20 cellular contexts compared by ENCODE assay signal in the genomic region with DNA sequence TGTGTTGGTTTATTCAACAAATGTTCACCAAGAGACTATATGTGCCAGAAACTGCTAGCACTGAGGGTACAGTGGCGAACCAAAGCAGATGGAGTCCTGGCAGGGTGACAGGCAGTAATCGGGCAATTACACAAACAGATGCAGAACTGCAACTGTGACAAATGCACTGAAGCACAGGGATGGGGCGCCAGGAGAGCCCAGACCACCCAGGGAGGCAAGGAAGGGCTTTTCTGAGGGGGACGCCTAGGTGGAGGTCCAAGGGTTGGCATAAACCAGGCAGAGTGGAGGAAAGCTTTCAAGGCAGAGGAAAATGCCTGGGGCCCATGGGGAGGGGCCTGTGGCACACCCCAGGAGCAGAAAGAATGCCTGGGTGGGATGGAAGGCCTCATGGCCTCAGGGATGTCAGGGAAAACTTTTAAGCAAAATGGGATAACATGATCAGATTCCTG. TPM values are rescaled to one million over a fixed set of nuclear protein-coding genes. Genes with fewer than 3 reads are reported as not detected.
DNase-seq lines count a peak whose midpoint lies in the region; ATAC-seq lines count a peak whose summit lies in the region.
"Had no signal": no experiment of that assay in that cellular context is flagged by ENCODE, and none has a peak within 500 bp of the region (broad histone marks: within the 10 kb centered on the region; RNA-seq: fewer than 3 reads in every experiment).

No MANE protein-coding gene starts in this region.

- H3K36me3 Mint-ChIP-seq in activated CD4-positive, alpha-beta T cell treated with anti-CD3 and anti-CD28 coated beads for 36 hours (ENCODE audit: low read depth): peaks cover 12% of the 10 kb centered on the region
- H3K36me3 Mint-ChIP-seq in T-helper 17 cell (ENCODE audit: low read depth): peaks cover 7% of the 10 kb centered on the region

- POLR2A ChIA-PET in activated CD4-positive, alpha-beta T cell treated with anti-CD3 and anti-CD28 coated beads for 36 hours (lab: Charles Lee): no interaction called here

- intact Hi-C loops in activated CD4-positive, alpha-beta T cell treated with anti-CD3 and anti-CD28 coated beads for 36 hours (cut with DNase I, micrococcal nuclease): loop anchor here in 1 of 2 experiments (10.0 kb wide), 1 partner anchor 684 kb away; a partner anchor contains a TSS

- no peaks in the 10 kb centered on the region for H3K27me3 Mint-ChIP-seq in activated CD4-positive, alpha-beta T cell treated with anti-CD3 and anti-CD28 coated beads for 36 hours
- H3K27me3 Mint-ChIP-seq in T-helper 17 cell: no peaks in the 10 kb centered on the region
- H3K27me3 Mint-ChIP-seq: stimulated activated memory B cell treated with anti-CD40 and anti-IgM and Interleukin-4, amounts not matched to agents 10 μg/mL and 1 μg/mL and 100 μg/mL, for 72 hours had no signal

- no peak overlapping the region for H3K4me3 Mint-ChIP-seq in activated CD4-positive, alpha-beta T cell treated with anti-CD3 and anti-CD28 coated beads for 36 hours
- no peak overlapping the region for H3K4me3 Mint-ChIP-seq in T-helper 17 cell
- H3K4me3 Mint-ChIP-seq: activated CD8-positive, alpha-beta T cell treated with anti-CD3 and anti-CD28 coated beads, Interleukin-2, amount 10 ng/mL, durations not matched to agents 7 days and 5 days; activated T-helper 1 cell treated with anti-CD3 and anti-CD28 coated beads, Interleukin-12 subunit alpha, Interleukin-12 subunit beta, Interleukin-2, Interleukin-4 antibody, amounts not matched to agents 30 ng/mL and 10 ng/mL and 1 ng/mL, durations not matched to agents 14 hours and 24 hours and 36 hours; immature natural killer cell; stimulated activated memory B cell treated with anti-CD40 and anti-IgM and Interleukin-4, amounts not matched to agents 10 μg/mL and 1 μg/mL and 100 μg/mL, for 72 hours had no signal

- no peak for DNase-seq in activated CD4-positive, alpha-beta T cell treated with anti-CD3 and anti-CD28 coated beads for 36 hours
- no peak for DNase-seq in activated CD4-positive, alpha-beta T cell treated with anti-CD3 and anti-CD28 coated beads, Interleukin-2, amount 50 U/mL, for 1 hour
- DNase-seq in NCI-H1694 (lab: John Stamatoyannopoulos, UW) (peak; percentile 94), T-helper 17 cell (no peak), myocyte (ENCODE audit: low read depth) (peak; percentile 58), NCI-H1417 (lab: John Stamatoyannopoulos, UW) (no peak)
- DNase-seq: activated CD8-positive, alpha-beta T cell treated with anti-CD3 and anti-CD28 coated beads, Interleukin-2, amount 10 ng/mL, durations not matched to agents 7 days and 5 days; H7; immature natural killer cell; occipital lobe; RPMI8226; T-helper 1 cell; thyroid gland had no signal

- CTCF ChIA-PET in activated CD4-positive, alpha-beta T cell treated with anti-CD3 and anti-CD28 coated beads for 36 hours (lab: Charles Lee): interaction anchor here (0.8 kb wide), 1 partner anchor 10 kb away, joined by 8 read pairs; no protein-coding TSS in a partner anchor

- H3K9me3 Mint-ChIP-seq in activated CD4-positive, alpha-beta T cell treated with anti-CD3 and anti-CD28 coated beads for 36 hours (ENCODE audit: low read depth): no peaks in the 10 kb centered on the region
- H3K9me3 Mint-ChIP-seq: activated T-helper 1 cell treated with anti-CD3 and anti-CD28 coated beads, Interleukin-12 subunit alpha, Interleukin-12 subunit beta, Interleukin-2, Interleukin-4 antibody, amounts not matched to agents 30 ng/mL and 10 ng/mL and 1 ng/mL, durations not matched to agents 14 hours and 24 hours and 36 hours; immature natural killer cell; stimulated activated memory B cell treated with anti-CD40 and anti-IgM and Interleukin-4, amounts not matched to agents 10 μg/mL and 1 μg/mL and 100 μg/mL, for 72 hours had no signal

- no peaks in the 10 kb centered on the region for H3K9me3 ChIP-seq in T-helper 17 cell (ENCODE audit: control insufficient read depth, low read length, poor library complexity, severe bottlenecking)
- H3K9me3 ChIP-seq: right atrium auricular region, thyroid gland had no signal

- peak overlapping the region; percentile 2 for H3K27ac Mint-ChIP-seq in activated CD4-positive, alpha-beta T cell treated with anti-CD3 and anti-CD28 coated beads for 36 hours
- peak overlapping the region; percentile 39 for H3K27ac Mint-ChIP-seq in T-helper 17 cell
- H3K27ac Mint-ChIP-seq: activated CD8-positive, alpha-beta T cell treated with anti-CD3 and anti-CD28 coated beads, Interleukin-2, amount 10 ng/mL, durations not matched to agents 7 days and 5 days; activated T-helper 1 cell treated with anti-CD3 and anti-CD28 coated beads, Interleukin-12 subunit alpha, Interleukin-12 subunit beta, Interleukin-2, Interleukin-4 antibody, amounts not matched to agents 30 ng/mL and 10 ng/mL and 1 ng/mL, durations not matched to agents 14 hours and 24 hours and 36 hours; stimulated activated memory B cell treated with anti-CD40 and anti-IgM and Interleukin-4, amounts not matched to agents 10 μg/mL and 1 μg/mL and 100 μg/mL, for 72 hours had no signal

- ATAC-seq in activated CD4-positive, alpha-beta T cell treated with anti-CD3 and anti-CD28 coated beads for 36 hours: no peak
- ATAC-seq in T-helper 17 cell (no peak), GM18519 (IDR thresholded peaks at IDR 0.05; ENCODE audit: low FRiP score, unreplicated experiment) (no peak), HG03039 (IDR thresholded peaks at IDR 0.05; ENCODE audit: unreplicated experiment) (no peak)
- ATAC-seq: activated CD8-positive, alpha-beta T cell treated with anti-CD3 and anti-CD28 coated beads, Interleukin-2, amount 10 ng/mL, durations not matched to agents 7 days and 5 days; stimulated activated memory B cell treated with anti-CD40 and anti-IgM and Interleukin-4, amounts not matched to agents 10 μg/mL and 1 μg/mL and 100 μg/mL, for 72 hours had no signal

- peaks cover 26% of the 10 kb centered on the region for H3K4me1 Mint-ChIP-seq in activated CD4-positive, alpha-beta T cell treated with anti-CD3 and anti-CD28 coated beads for 36 hours
- peaks cover 29% of the 10 kb centered on the region for H3K4me1 Mint-ChIP-seq in T-helper 17 cell

RNA-seq across cellular contexts. Expression of a gene that starts 5.5 kb away (rescaled TPM):
- total RNA-seq in activated CD4-positive, alpha-beta T cell treated with anti-CD3 and anti-CD28 coated beads for 36 hours: 10 to 100 TPM; 24.6 to 25.9 TPM
- total RNA-seq in T-helper 17 cell: 10 to 100 TPM; 22.1 to 22.3 TPM
- 27.3 and 28.5 TPM in 2 replicates for total RNA-seq in myocyte
- polyA plus RNA-seq in myocyte (2012): 15.0 TPM

RNA-seq across cellular contexts. Expression of a gene that starts 45.3 kb away (rescaled TPM):
- not detected for total RNA-seq in activated CD4-positive, alpha-beta T cell treated with anti-CD3 and anti-CD28 coated beads for 36 hours
- total RNA-seq in T-helper 17 cell: not detected
- not detected in 2 replicates for total RNA-seq in myocyte
- 0.45 TPM for polyA plus RNA-seq in myocyte (2012)
- total RNA-seq: activated CD8-positive, alpha-beta T cell treated with anti-CD3 and anti-CD28 coated beads, Interleukin-2, amount 10 ng/mL, durations not matched to agents 7 days and 5 days; activated T-helper 1 cell treated with anti-CD3 and anti-CD28 coated beads, Interleukin-12 subunit alpha, Interleukin-12 subunit beta, Interleukin-2, Interleukin-4 antibody, amounts not matched to agents 30 ng/mL and 10 ng/mL and 1 ng/mL, durations not matched to agents 14 hours and 24 hours and 36 hours; dermis microvascular lymphatic vessel endothelial cell; right atrium auricular region had no signal
- polyA plus RNA-seq: esophagus, immature natural killer cell had no signal

RNA-seq across cellular contexts. Expression of a gene that starts 57.7 kb away (rescaled TPM):
- 10 to 100 TPM; 49.9 to 50.8 TPM for total RNA-seq in activated CD4-positive, alpha-beta T cell treated with anti-CD3 and anti-CD28 coated beads for 36 hours
- total RNA-seq in T-helper 17 cell (1 to 10 TPM; 2.9 to 4.2 TPM), myocyte (6.3 and 7.8 TPM in 2 replicates)
- polyA plus RNA-seq in myocyte (2012): 5.3 TPM

Comparison
In these comparisons a context has a peak if more than half of its experiments do, and no peak if none do; other contexts are left out.
1. DNase-seq: peak in NCI-H1694 (single experiment) and myocyte (single experiment); none in activated CD4-positive, alpha-beta T cell treated with anti-CD3 and anti-CD28 coated beads for 36 hours (single experiment), activated CD4-positive, alpha-beta T cell treated with anti-CD3 and anti-CD28 coated beads, Interleukin-2, amount 50 U/mL, for 1 hour (single experiment), T-helper 17 cell (0 of 3) and NCI-H1417 (0 of 3).